In the genomic region with DNA sequence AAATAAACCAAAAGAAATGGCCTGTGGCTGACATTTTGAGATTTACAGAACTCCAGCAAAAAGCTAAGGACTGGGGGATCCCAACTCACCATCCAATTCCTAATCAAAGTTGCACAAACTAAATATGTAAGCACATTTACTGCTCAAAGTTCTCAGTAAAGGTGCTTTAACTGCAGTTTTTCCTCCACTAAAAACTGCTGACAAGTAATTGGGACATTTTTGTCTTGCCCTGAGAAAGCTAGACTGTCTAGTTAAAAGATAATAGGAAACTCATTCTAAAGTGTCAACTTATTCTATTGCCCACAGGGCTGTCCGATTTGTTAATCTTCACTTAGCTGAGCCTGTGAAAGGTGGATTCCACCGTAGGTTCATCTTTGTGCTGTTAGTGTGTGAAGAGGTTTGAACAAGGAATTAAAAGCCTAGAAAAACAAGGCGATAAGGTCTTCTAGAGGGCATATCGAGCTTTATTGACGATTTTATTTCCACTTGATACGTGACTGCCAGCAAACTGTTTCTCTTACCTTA, we compare ENCODE assay signal across 10 cellular contexts. TPM values are rescaled to one million over a fixed set of nuclear protein-coding genes. Genes with fewer than 3 reads are reported as not detected.
A peak's percentile ranks its signal among the peaks of the same experiment; 100 is the strongest.
DNase-seq lines count a peak whose midpoint lies in the region; FAIRE-seq and TF ChIP-seq lines count a peak whose summit lies in the region.
"Had no signal": no experiment of that assay in that cellular context is flagged by ENCODE, and none has a peak within 500 bp of the region (broad histone marks: within the 10 kb centered on the region; RNA-seq: fewer than 3 reads in every experiment).

No MANE protein-coding gene starts in this region.

- 34 to 59% (median 49%) methylated on average over 6 of the region's 6 CpGs for WGBS in stomach, 5 donors

- intact Hi-C loops in stomach (cut with DNase I; ENCODE audit: low total_unique reads), result no loop called here

- H3K27me3 ChIP-seq in layer of hippocampus (ENCODE audit: control insufficient read depth, insufficient read depth, low read length) (peaks cover 9% of the 10 kb centered on the region), stomach (peaks cover 0 to 12% (median 4%) of the 10 kb centered on the region in 3 donors)

- no peak for DNase-seq in T-helper 1 cell
- no peak for DNase-seq in stomach
- DNase-seq in GM12891 (ENCODE audit: insufficient read length, low spot score), result no peak
- DNase-seq in iPS-NIHi7 (ENCODE audit: extremely low spot score), result no peak
- DNase-seq in GM20000 (ENCODE audit: low spot score), result no peak

- H3K4me1 Mint-ChIP-seq in T-helper 1 cell treated with Interleukin-12 subunit alpha and Interleukin-12 subunit beta and Interleukin-4 antibody, amounts not matched to agents 30 μg/mL and 1 μg/mL, for 36 hours (ENCODE audit: low read depth), result peaks cover 32% of the 10 kb centered on the region
- H3K4me1 Mint-ChIP-seq in activated naive CD8-positive, alpha-beta T cell (ENCODE audit: low read depth), result peaks cover 3% of the 10 kb centered on the region

- H3K36me3 ChIP-seq in stomach, result no peaks in the 10 kb centered on the region
- H3K36me3 ChIP-seq: SJSA1 had no signal

- no peak for TF ChIP-seq EP300 in stomach (IDR thresholded peaks at IDR 0.05)

- no peaks in the 10 kb centered on the region for H3K27me3 Mint-ChIP-seq in T-helper 1 cell treated with Interleukin-12 subunit alpha and Interleukin-12 subunit beta and Interleukin-4 antibody, amounts not matched to agents 30 μg/mL and 1 μg/mL, for 36 hours (ENCODE audit: low read depth)
- H3K27me3 Mint-ChIP-seq in activated naive CD8-positive, alpha-beta T cell, result peaks cover 5% of the 10 kb centered on the region

- peaks cover 0 to 72% (median 19%) of the 10 kb centered on the region in 4 donors for H3K4me1 ChIP-seq in stomach

- TF ChIP-seq POLR2A in stomach (IDR thresholded peaks at IDR 0.05), result no peak
- no peak for TF ChIP-seq POLR2A in GM12891 (IDR thresholded peaks at IDR 0.05; ENCODE audit: low read depth, low read length)

- peak overlapping the region; percentile 87 for H3K4me3 Mint-ChIP-seq in T-helper 1 cell treated with Interleukin-12 subunit alpha and Interleukin-12 subunit beta and Interleukin-4 antibody, amounts not matched to agents 30 μg/mL and 1 μg/mL, for 36 hours
- H3K4me3 Mint-ChIP-seq in activated naive CD8-positive, alpha-beta T cell, result peak overlapping the region; percentile 83

- H3K36me3 Mint-ChIP-seq in T-helper 1 cell treated with Interleukin-12 subunit alpha and Interleukin-12 subunit beta and Interleukin-4 antibody, amounts not matched to agents 30 μg/mL and 1 μg/mL, for 36 hours (ENCODE audit: low read depth), result peaks cover 12% of the 10 kb centered on the region
- no peaks in the 10 kb centered on the region for H3K36me3 Mint-ChIP-seq in activated naive CD8-positive, alpha-beta T cell

- FAIRE-seq in GM12891 (lab: Jason Lieb, UNC), result no peak
- FAIRE-seq: A204.1 had no signal

- peak overlapping the region; percentile 86 for H3K27ac Mint-ChIP-seq in T-helper 1 cell treated with Interleukin-12 subunit alpha and Interleukin-12 subunit beta and Interleukin-4 antibody, amounts not matched to agents 30 μg/mL and 1 μg/mL, for 36 hours
- H3K27ac Mint-ChIP-seq in activated naive CD8-positive, alpha-beta T cell, result peak overlapping the region; percentile 10

- peak overlapping the region; percentile 57 to 71 (median 64) for H3K4me3 ChIP-seq in stomach

- TF ChIP-seq CTCF in stomach (IDR thresholded peaks at IDR 0.05) (no peak), GM20000 (IDR thresholded peaks at IDR 0.05; ENCODE audit: extremely low read depth, missing control alignments) (no peak)

- H3K9me3 Mint-ChIP-seq in T-helper 1 cell treated with Interleukin-12 subunit alpha and Interleukin-12 subunit beta and Interleukin-4 antibody, amounts not matched to agents 30 μg/mL and 1 μg/mL, for 36 hours, result no peaks in the 10 kb centered on the region
- H3K9me3 Mint-ChIP-seq in activated naive CD8-positive, alpha-beta T cell (ENCODE audit: low read depth), result no peaks in the 10 kb centered on the region

- H3K9me3 ChIP-seq in stomach, result no peaks in the 10 kb centered on the region
- H3K9me3 ChIP-seq: SJSA1 had no signal

- H3K27ac ChIP-seq in layer of hippocampus (ENCODE audit: low read depth, low read length), result peak overlapping the region; percentile 81
- H3K27ac ChIP-seq in stomach, result peak overlapping the region in 4 of 5 donors; percentile 83 to 90 (median 87)
- H3K27ac ChIP-seq: SJSA1 had no signal

TF ChIP-seq in GM12891, 5 proteins besides CTCF, POLR2A, EP300 and RAD21:
- TF ChIP-seq POLR2AphosphoS5 (IDR thresholded peaks at IDR 0.05; ENCODE audit: low read depth, low read length) (no peak), POU2F2 (IDR thresholded peaks at IDR 0.05; ENCODE audit: low read depth, low read length) (no peak), SPI1 (IDR thresholded peaks at IDR 0.05; ENCODE audit: low read depth, low read length) (no peak), TAF1 (IDR thresholded peaks at IDR 0.05; ENCODE audit: low read depth, low read length) (no peak), PAX5 (IDR thresholded peaks at IDR 0.05; ENCODE audit: insufficient read depth, low read length, severe bottlenecking) (no peak)

RNA-seq across cellular contexts. Expression of a gene that starts 1.0 kb away (rescaled TPM):
- 100 to 1,000 TPM in 1 of 5 donors, 10 to 100 TPM in 3, 1 to 10 TPM in 1; 6.6 to 191 (median 19.7) TPM for total RNA-seq in stomach
- 1 to 10 TPM; 2.8 to 3.3 (median 2.9) TPM for polyA plus RNA-seq in stomach
- polyA plus RNA-seq in GM12891 (2012; ENCODE audit: low read depth, missing spikeins), result 40.0 TPM
- total RNA-seq: SJSA1 had no signal

RNA-seq across cellular contexts. Expression of a gene that starts 36.8 kb away (rescaled TPM):
- 10 to 100 TPM in 4 of 5 donors, 1 to 10 TPM in 1; 9.3 to 59.7 (median 28.1) TPM for total RNA-seq in stomach
- polyA plus RNA-seq in stomach, result 10 to 100 TPM; 29.4 to 43.8 (median 34.7) TPM
- 48.1 TPM for polyA plus RNA-seq in GM12891 (2012; ENCODE audit: low read depth, missing spikeins)
